In genomic region chr5:170100051-170100943, GRCh38 we compare ENCODE assay signal across 9 cellular contexts. TPM values are rescaled to one million over a fixed set of nuclear protein-coding genes. Genes with fewer than 3 reads are reported as not detected.
DNase-seq lines count a peak whose midpoint lies in the region; ATAC-seq and TF ChIP-seq lines count a peak whose summit lies in the region.
"Had no signal": no experiment of that assay in that cellular context is flagged by ENCODE, and none has a peak within 500 bp of the region (broad histone marks: within the 10 kb centered on the region; RNA-seq: fewer than 3 reads in every experiment).

No MANE protein-coding gene starts in this region.

- H3K9me3 Mint-ChIP-seq in Calu3 (ENCODE audit: low read depth, unreplicated experiment): no peaks in the 10 kb centered on the region
- peaks cover 3 to 7% of the 10 kb centered on the region in 2 experiments; a peak in 4 of 5 replicates for H3K9me3 Mint-ChIP-seq in H9

- no peak overlapping the region for H3K56ac ChIP-seq in H9 (ENCODE audit: insufficient read length, low read depth, low read length)

- no peak overlapping the region for H3K27ac Mint-ChIP-seq in Calu3 (ENCODE audit: unreplicated experiment)
- H3K27ac Mint-ChIP-seq in H9: no peak overlapping the region

- H3T11ph ChIP-seq in H9 (ENCODE audit: low read length): no peak overlapping the region

- H3K27ac ChIP-seq in H9 (ENCODE audit: insufficient read length, low read depth, low read length): no peak overlapping the region

- H3K27me3 Mint-ChIP-seq in Calu3 (ENCODE audit: unreplicated experiment) (peaks cover 59% of the 10 kb centered on the region), H9 (ENCODE audit: low read depth) (peaks cover 46% of the 10 kb centered on the region)

- no peak overlapping the region for H2BK15ac ChIP-seq in H9 (ENCODE audit: low read depth, low read length)

- H2BK12ac ChIP-seq in H9 (ENCODE audit: insufficient read length, low read depth, low read length): no peak overlapping the region

- no peak overlapping the region for H3K4me2 ChIP-seq in H9 (ENCODE audit: insufficient read depth, insufficient read length, low read length)

- H3K79me1 ChIP-seq in H9 (ENCODE audit: insufficient read depth, low read depth, low read length, poor library complexity, severe bottlenecking): no peaks in the 10 kb centered on the region

- no peak overlapping the region for H4K5ac ChIP-seq in H9 (ENCODE audit: insufficient read length, low read depth, low read length)

- H3K4me1 Mint-ChIP-seq in Calu3 (ENCODE audit: low read depth, unreplicated experiment): peaks cover 5% of the 10 kb centered on the region
- H3K4me1 Mint-ChIP-seq in H9: peaks cover 10 to 12% of the 10 kb centered on the region in 2 experiments

- H3K36me3 Mint-ChIP-seq in Calu3 (ENCODE audit: insufficient read depth, unreplicated experiment) (no peaks in the 10 kb centered on the region), H9 (ENCODE audit: insufficient read depth in 1 of 3, low read depth in 3 of 3) (no peaks in the 10 kb centered on the region)

- no peak overlapping the region for H4K8ac ChIP-seq in H9 (replicated peaks; ENCODE audit: insufficient read length, low read depth, low read length)

- H3K9me3 ChIP-seq in H9 (ENCODE audit: control insufficient read depth, low read depth, low read length): no peaks in the 10 kb centered on the region

- no peak overlapping the region for H2BK20ac ChIP-seq in H9 (ENCODE audit: low read depth, low read length, poor library complexity, severe bottlenecking)

- no peaks in the 10 kb centered on the region for H3K4me1 ChIP-seq in H9 (ENCODE audit: insufficient read depth, low read length)

- no peaks in the 10 kb centered on the region for H3K23me2 ChIP-seq in H9 (ENCODE audit: insufficient read length, low read depth, low read length, poor library complexity, severe bottlenecking)

- intact Hi-C loops in Calu3 (cut with micrococcal nuclease; ENCODE audit: unreplicated experiment): loop anchor here (1.0 to 2.0 kb wide), 4 partner anchors 51 to 321 kb away; no protein-coding TSS in a partner anchor

- H3K9ac ChIP-seq in H9 (ENCODE audit: extremely low read depth, insufficient read length, low read length): no peak overlapping the region

- no peak overlapping the region for H2BK120ac ChIP-seq in H9 (ENCODE audit: low read depth, low read length, poor library complexity, severe bottlenecking)

- ATAC-seq in GM21447 (IDR thresholded peaks at IDR 0.05; ENCODE audit: unreplicated experiment): no peak

- H2BK5ac ChIP-seq in H9 (ENCODE audit: insufficient read length, low read length): no peak overlapping the region

- no peak overlapping the region for H3K18ac ChIP-seq in H9 (ENCODE audit: insufficient read length, low read depth, low read length)

- no peak overlapping the region for H4K91ac ChIP-seq in H9 (ENCODE audit: insufficient read length, low read depth, low read length)

- no peaks in the 10 kb centered on the region for H4K20me1 ChIP-seq in H9 (ENCODE audit: control insufficient read depth, insufficient read depth, insufficient read length)

- H3K14ac ChIP-seq in H9 (ENCODE audit: insufficient read depth, low read length): no peak overlapping the region

- H3K27me3 ChIP-seq in H9 (ENCODE audit: insufficient read depth, low read length): no peaks in the 10 kb centered on the region

- H3K23ac ChIP-seq in H9 (ENCODE audit: insufficient read length, low read depth, low read length): no peak overlapping the region

- no TSS peak for BruUV-seq in Calu3 (replicated peaks; lab: Mats Ljungman, UMichigan)

- CTCF ChIA-PET in Calu3 (lab: Charles Lee): interaction anchor here (1.0 to 3.9 kb wide), 3 partner anchors 18 to 116 kb away, joined by 3 to 26 read pairs (median 15); no protein-coding TSS in a partner anchor

- no peak overlapping the region for H2AFZ ChIP-seq in H9 (ENCODE audit: low read length)

- peak; percentile 80 for TF ChIP-seq CTCF in Calu3 (IDR thresholded peaks at IDR 0.05; ENCODE audit: unreplicated experiment)
- TF ChIP-seq CTCF in H9 (conservative IDR thresholded peaks at IDR 0.05): peak; percentile 85

- H3K4me3 Mint-ChIP-seq in Calu3 (ENCODE audit: low read depth, unreplicated experiment) (no peak overlapping the region), H9 (no peak overlapping the region; a peak in 1 of 5 replicates)

- H3K79me2 ChIP-seq in H9 (ENCODE audit: insufficient read depth, low read length): no peaks in the 10 kb centered on the region

- H3K4ac ChIP-seq in H9 (ENCODE audit: low read depth, low read length): no peak overlapping the region

- no peak overlapping the region for H2AK5ac ChIP-seq in H9 (ENCODE audit: insufficient read length, low read length)

- WGBS in H9 (ENCODE audit: extremely low coverage, insufficient read length, low lambda C conversion rate): no CpG with 5 or more reads among the region's 13 CpGs

- peak; percentile 83 for DNase-seq in Calu3
- DNase-seq in H9: peak; percentile 87
- peak; percentile 83 for DNase-seq in NCI-H2227 treated with DMSO at 0.1 percent for 48 hours (lab: John Stamatoyannopoulos, UW)
- DNase-seq in activated CD4-positive, alpha-beta T cell treated with anti-CD3 and anti-CD28 coated beads for 1 hour: peak; percentile 51
- DNase-seq in cerebellum (ENCODE audit: low spot score): peak; percentile 34
- peak; percentile 94 for DNase-seq in left kidney (ENCODE audit: low read depth, low spot score)
- DNase-seq in stimulated activated CD4-positive, alpha-beta T cell treated with anti-CD3 and anti-CD28 coated beads, Interleukin-4, amount 100 ng/mL, for 1 hour: peak; percentile 67

RNA-seq across cellular contexts. Expression of gene FOXI1, which starts 5.4 kb away (rescaled TPM):
- total RNA-seq in Calu3 (2022) (not detected in 2 replicates), H9 (2021) (not detected in 2 replicates), cerebellum (not detected)
- total RNA-seq: T-helper 2 cell treated with Interferon-gamma antibody and Interleukin-4, amounts not matched to agents 100 ng/mL and 5 ng/mL, for 36 hours had no signal

Comparison
In these comparisons a context has a peak if more than half of its experiments do, and no peak if none do; other contexts are left out.
1. DNase-seq: peak in every context shown above with its lines; median percentile 94 in left kidney; 87 in H9; 83 in Calu3; 83 in NCI-H2227 treated with DMSO at 0.1 percent for 48 hours; 67 in stimulated activated CD4-positive, alpha-beta T cell treated with anti-CD3 and anti-CD28 coated beads, Interleukin-4, amount 100 ng/mL, for 1 hour; 51 in activated CD4-positive, alpha-beta T cell treated with anti-CD3 and anti-CD28 coated beads for 1 hour; 34 in cerebellum.